Comparison of ENCODE assay signal across 25 cellular contexts in genomic region chr2:148167241-148167766, GRCh38.
"Had no signal": no experiment of that assay in that cellular context is flagged by ENCODE, and none has a peak within 500 bp of the region (broad histone marks: within the 10 kb centered on the region; RNA-seq: fewer than 3 reads in every experiment).

No MANE protein-coding gene starts in this region.

- H3K4me3 Mint-ChIP-seq: activated CD8-positive, alpha-beta T cell treated with anti-CD3 and anti-CD28 coated beads, Interleukin-2, amount 10 ng/mL, durations not matched to agents 7 days and 5 days; activated naive CD8-positive, alpha-beta T cell treated with anti-CD3 and anti-CD28 coated beads, Interleukin-2, amount 10 ng/mL, durations not matched to agents 7 days and 5 days had no signal

- H3K27me3 ChIP-seq: adrenal gland, cardiac muscle cell had no signal

- ATAC-seq: activated CD8-positive, alpha-beta T cell treated with anti-CD3 and anti-CD28 coated beads, Interleukin-2, amount 10 ng/mL, durations not matched to agents 7 days and 5 days; K562; Panc1 had no signal

- H3K4me1 Mint-ChIP-seq: activated naive CD8-positive, alpha-beta T cell treated with anti-CD3 and anti-CD28 coated beads, Interleukin-2, amount 10 ng/mL, durations not matched to agents 7 days and 5 days had no signal

- H3K27me3 Mint-ChIP-seq: activated naive CD8-positive, alpha-beta T cell treated with anti-CD3 and anti-CD28 coated beads, Interleukin-2, amount 10 ng/mL, durations not matched to agents 7 days and 5 days had no signal

- H3K9me3 ChIP-seq: adrenal gland had no signal

- DNase-seq: activated CD4-positive, alpha-beta T cell treated with anti-CD3 and anti-CD28 coated beads for 48 hours; activated CD4-positive, alpha-beta T cell treated with anti-CD3 and anti-CD28 coated beads, Interleukin-2, amount 50 U/mL, for 4 hours; activated CD4-positive, CD25-positive, alpha-beta regulatory T cell treated with anti-CD3 and anti-CD28 coated beads, Interleukin-2, amount 50 U/mL, for 72 hours; activated CD8-positive, alpha-beta memory T cell treated with anti-CD3 and anti-CD28 coated beads, Interleukin-2, amount 50 U/mL, for 48 hours; activated CD8-positive, alpha-beta T cell treated with anti-CD3 and anti-CD28 coated beads, Interleukin-2, amount 10 ng/mL, durations not matched to agents 7 days and 5 days; activated naive CD4-positive, alpha-beta T cell treated with anti-CD3 and anti-CD28 coated beads, Interleukin-2, amount 50 U/mL, for 16 hours; activated naive CD8-positive, alpha-beta T cell treated with anti-CD3 and anti-CD28 coated beads, Interleukin-2, amount 10 ng/mL, durations not matched to agents 7 days and 5 days; activated T-cell treated with anti-CD3 and anti-CD28 coated beads, Interleukin-2, amount 50 U/mL, for 1 hour; adrenal gland; aorta; MM.1S; NCI-H1105 treated with DMSO at 0.1 percent for 48 hours; NCI-H1436 treated with DMSO at 0.1 percent for 48 hours; NCI-H187; NCI-H2081; NCI-H510A treated with DMSO at 0.1 percent for 48 hours; NCI-H69; NK-92 treated with Interleukin-12 subunit alpha and Interleukin-12 subunit beta, amount 100 ng/mL, for 24 hours; Right ventricle myocardium superior; SW 1271 had no signal

- H3K4me3 ChIP-seq: adrenal gland, cardiac muscle cell, K562, SK-N-MC had no signal

- H3K36me3 ChIP-seq: adrenal gland, cardiac muscle cell had no signal

- H3K27ac ChIP-seq: adrenal gland, cardiac muscle cell, RWPE1, SK-N-MC had no signal

- H3K27ac Mint-ChIP-seq: activated CD8-positive, alpha-beta T cell treated with anti-CD3 and anti-CD28 coated beads, Interleukin-2, amount 10 ng/mL, durations not matched to agents 7 days and 5 days; activated naive CD8-positive, alpha-beta T cell treated with anti-CD3 and anti-CD28 coated beads, Interleukin-2, amount 10 ng/mL, durations not matched to agents 7 days and 5 days had no signal
